Comparison of ENCODE assay signal across 15 cellular contexts in the genomic region with DNA sequence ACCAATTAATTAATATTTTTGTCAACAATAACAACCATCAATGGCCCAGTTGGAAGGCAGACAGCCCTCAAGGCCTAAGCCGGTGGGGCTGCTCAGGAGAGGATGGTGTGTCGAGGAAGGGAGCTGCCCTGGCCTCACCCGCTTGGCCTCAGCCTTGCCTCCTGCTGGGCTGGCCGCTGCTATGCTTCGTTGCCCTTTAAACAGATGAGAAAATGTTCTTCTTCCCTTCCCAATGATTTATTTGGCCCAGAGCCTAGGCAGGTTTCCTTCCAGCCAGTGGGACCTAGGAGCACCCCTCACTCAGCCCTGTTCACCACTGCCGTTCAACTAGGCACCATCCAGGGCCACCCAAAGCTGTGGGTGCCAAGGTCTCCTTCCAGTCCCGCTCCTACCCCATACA. TPM values are rescaled to one million over a fixed set of nuclear protein-coding genes. Genes with fewer than 3 reads are reported as not detected.
DNase-seq lines count a peak whose midpoint lies in the region; ATAC-seq and TF ChIP-seq lines count a peak whose summit lies in the region.
"Had no signal": no experiment of that assay in that cellular context is flagged by ENCODE, and none has a peak within 500 bp of the region (broad histone marks: within the 10 kb centered on the region; RNA-seq: fewer than 3 reads in every experiment).

No MANE protein-coding gene starts in this region.

- H3K4me3 ChIP-seq in thyroid gland (replicated peaks in 1 of 3) (no peak overlapping the region), H7 (ENCODE audit: insufficient read depth, low read depth, low read length) (no peak overlapping the region)
- H3K4me3 ChIP-seq: SJCRH30 had no signal

- peaks cover 17 to 40% of the 10 kb centered on the region in 2 donors for H3K4me1 ChIP-seq in thyroid gland

- peak; percentile 25 for DNase-seq in NCI-H2196 (lab: John Stamatoyannopoulos, UW; ENCODE audit: unreplicated experiment)
- DNase-seq in NCI-H2196 treated with DMSO at 0.1 percent for 48 hours (lab: John Stamatoyannopoulos, UW; ENCODE audit: unreplicated experiment): no peak
- DNase-seq in NCI-H69 (lab: John Stamatoyannopoulos, UW): peak; percentile 36
- DNase-seq in kidney tubule cell (ENCODE audit: low spot score): peak; percentile 69
- DNase-seq in thyroid gland: peak; percentile 68 to 72
- no peak for DNase-seq in H7
- DNase-seq in NCI-H2029 (lab: John Stamatoyannopoulos, UW): no peak
- DNase-seq: CD4-positive, alpha-beta T cell; HCEC 1CT; Karpas-422; MM.1S; NCI-H1436 treated with DMSO at 0.1 percent for 48 hours; NCI-H2107; SJCRH30 had no signal

- TF ChIP-seq POLR2A in thyroid gland (IDR thresholded peaks at IDR 0.05): no peak

- no peak for TF ChIP-seq CTCF in thyroid gland (IDR thresholded peaks at IDR 0.05)

- no peaks in the 10 kb centered on the region for H3K9me3 ChIP-seq in thyroid gland
- H3K9me3 ChIP-seq: SJCRH30 had no signal

- 42 to 45% methylated on average over 7 of the region's 7 CpGs for WGBS in thyroid gland, 2 donors

- H3K36me3 ChIP-seq in thyroid gland (no peaks in the 10 kb centered on the region), H7 (replicated peaks; ENCODE audit: control insufficient read depth, insufficient read depth, low read length) (no peaks in the 10 kb centered on the region)
- H3K36me3 ChIP-seq: SJCRH30 had no signal

- H3K27me3 ChIP-seq in thyroid gland: no peaks in the 10 kb centered on the region
- H3K27me3 ChIP-seq in H7 (ENCODE audit: control insufficient read depth, insufficient read depth, low read length): peaks cover 34% of the 10 kb centered on the region

- intact Hi-C loops in thyroid gland (cut with DNase I): loop anchor here (10.0 kb wide), 1 partner anchor 198 kb away; no protein-coding TSS in a partner anchor

- ATAC-seq in GM21786 (IDR thresholded peaks at IDR 0.05; ENCODE audit: unreplicated experiment): no peak

- H3K27ac ChIP-seq in thyroid gland: no peak overlapping the region
- H3K27ac ChIP-seq: SJCRH30 had no signal

RNA-seq across cellular contexts. Expression of a gene that starts 3.1 kb away (rescaled TPM):
- total RNA-seq in thyroid gland: 10 to 100 TPM in 2 of 4 donors, 1 to 10 TPM in 2; 2.4 to 14.3 (median 9.8) TPM
- 28.0 and 39.8 TPM in 2 replicates for total RNA-seq in H7 (2014; rRNA removed; shearing (Covaris generic))

RNA-seq across cellular contexts. Expression of a gene that starts 48.6 kb away (rescaled TPM):
- total RNA-seq in thyroid gland: 1 to 10 TPM in 1 of 4 donors, under 1 TPM in 2, not detected in 1; 0.22 to 1.6 (median 0.96) TPM
- total RNA-seq in H7 (2014; rRNA removed; shearing (Covaris generic)): 1.8 and 3.5 TPM in 2 replicates

Comparison
In these comparisons a context has a peak if more than half of its experiments do, and no peak if none do; other contexts are left out.
1. DNase-seq: peak in NCI-H2196 (single experiment), NCI-H69 (single experiment), kidney tubule cell (single experiment) and thyroid gland (2 of 2); none in NCI-H2196 treated with DMSO at 0.1 percent for 48 hours (single experiment), H7 (single experiment) and NCI-H2029 (single experiment).